In genomic region chr3:61821823-61822251, GRCh38 we compare ENCODE assay signal across 12 cellular contexts.
DNase-seq lines count a peak whose midpoint lies in the region; ATAC-seq, FAIRE-seq and TF ChIP-seq lines count a peak whose summit lies in the region.
"Had no signal": no experiment of that assay in that cellular context is flagged by ENCODE, and none has a peak within 500 bp of the region (broad histone marks: within the 10 kb centered on the region; RNA-seq: fewer than 3 reads in every experiment).

No MANE protein-coding gene starts in this region.

- BruUV-seq in GM12878 (replicated peaks; lab: Mats Ljungman, UMichigan) (no TSS peak), PC-9 (replicated peaks; lab: Mats Ljungman, UMichigan) (no TSS peak)

- 43% methylated on average over 1 of the region's 1 CpG for WGBS in GM12878 (ENCODE audit: insufficient coverage, insufficient replicate concordance, low lambda C conversion rate, missing lambda C conversion rate)

- no peaks in the 10 kb centered on the region for H3F3A ChIP-seq in PC-9 (ENCODE audit: insufficient read depth, low read depth)

- intact Hi-C loops in GM12878 (cut with micrococcal nuclease; ENCODE audit: unreplicated experiment) (no loop called here), Right ventricle myocardium superior (cut with DNase I) (no loop called here), PC-9 (cut with micrococcal nuclease; ENCODE audit: unreplicated experiment) (no loop called here)

- POLR2A ChIA-PET in HEK293T (lab: Yijun Ruan, JAX) (interaction anchor here (1.1 kb wide), 1 partner anchor 13 kb away, joined by 3 read pairs; no protein-coding TSS in a partner anchor), GM12878 (lab: Charles Lee) (interaction anchor here (0.6 to 2.4 kb wide), 4 partner anchors 10 to 141 kb away, joined by 3 to 7 read pairs (median 4); no protein-coding TSS in a partner anchor), PC-9 (lab: Charles Lee; ENCODE audit: unreplicated experiment) (no interaction called here)

- FAIRE-seq in GM12878 (lab: Jason Lieb, UNC), result no peak

- ATAC-seq in GM12878 (peak; percentile 41), Right ventricle myocardium superior (ENCODE audit: poor library complexity) (peak; percentile 52), HG03442 (IDR thresholded peaks at IDR 0.05; ENCODE audit: unreplicated experiment) (no peak)

- H3K4me1 ChIP-seq in GM12878 (ENCODE audit: control insufficient read depth, insufficient read depth, low read length) (no peaks in the 10 kb centered on the region), stomach smooth muscle (ENCODE audit: control insufficient read depth, insufficient read depth, low read length) (peaks cover 6% of the 10 kb centered on the region), PC-9 (replicated peaks; ENCODE audit: insufficient read depth) (no peaks in the 10 kb centered on the region)
- H3K4me1 ChIP-seq: Caco-2 had no signal

- no peak for TF ChIP-seq EP300 in GM12878 (IDR thresholded peaks at IDR 0.05; ENCODE audit: borderline replicate concordance in 1 of 2, control insufficient read depth in 1 of 2, low read depth in 2 of 2, low read length in 2 of 2)

- RAD21 ChIA-PET in GM12878 (lab: Charles Lee; ENCODE audit: unreplicated experiment), result interaction anchor here (0.5 to 1.2 kb wide), 5 partner anchors 17 to 260 kb away, joined by 3 to 5 read pairs (median 4); no protein-coding TSS in a partner anchor

- TF ChIP-seq CTCF in GM12878 (IDR thresholded peaks at IDR 0.05 in 2 of 3, conservative IDR thresholded peaks at IDR 0.05 in 1 of 3; ENCODE audit: control insufficient read depth in 2 of 3, extremely low read depth in 1 of 3, insufficient read depth in 1 of 3, low read depth in 3 of 3, low read length in 3 of 3) (no peak), PC-9 (conservative IDR thresholded peaks at IDR 0.05) (no peak)

- H3K36me3 ChIP-seq in GM12878 (ENCODE audit: control insufficient read depth in 2 of 2, insufficient read depth in 2 of 2, low read length in 1 of 2) (no peaks in the 10 kb centered on the region), stomach smooth muscle (ENCODE audit: control insufficient read depth in 2 of 2, insufficient read depth in 2 of 2, low read length in 2 of 2) (no peaks in the 10 kb centered on the region), PC-9 (ENCODE audit: low read depth) (no peaks in the 10 kb centered on the region)

- in situ Hi-C loops in GM12878 (cut with MboI), result no loop called here

- H3K4me3 ChIP-seq in GM12878 (no peak overlapping the region), stomach smooth muscle (ENCODE audit: low read length in 2 of 2) (no peak overlapping the region), PC-9 (no peak overlapping the region)

- CTCF ChIA-PET in HEK293T (lab: Yijun Ruan, JAX), result no interaction called here
- CTCF ChIA-PET in GM12878 (lab: Yijun Ruan, JAX), result interaction anchor here (1.2 to 1.6 kb wide), 4 partner anchors 32 to 112 kb away, joined by 3 to 5 read pairs (median 3); no protein-coding TSS in a partner anchor
- CTCF ChIA-PET in PC-9 (lab: Charles Lee), result no interaction called here

- H2AFZ ChIP-seq in GM12878 (ENCODE audit: control insufficient read depth, low read depth, low read length) (no peak overlapping the region), PC-9 (no peak overlapping the region)

- H3K9me2 ChIP-seq in PC-9 (ENCODE audit: insufficient read depth), result no peaks in the 10 kb centered on the region

- H3K4me2 ChIP-seq in GM12878 (ENCODE audit: control insufficient read depth, insufficient read depth), result no peak overlapping the region
- no peak overlapping the region for H3K4me2 ChIP-seq in PC-9

- no peaks in the 10 kb centered on the region for H3K9me3 ChIP-seq in GM12878 (replicated peaks; ENCODE audit: control insufficient read depth, insufficient read depth, low read length)
- no peaks in the 10 kb centered on the region for H3K9me3 ChIP-seq in stomach smooth muscle (ENCODE audit: control insufficient read depth in 2 of 2, low read length in 2 of 2)
- no peaks in the 10 kb centered on the region for H3K9me3 ChIP-seq in PC-9 (ENCODE audit: insufficient read depth, low read depth)
- H3K9me3 ChIP-seq: Caco-2 had no signal

- no peak overlapping the region for H3K9ac ChIP-seq in GM12878 (ENCODE audit: control insufficient read depth, insufficient read depth, low read length)
- H3K9ac ChIP-seq in stomach smooth muscle (ENCODE audit: low read length in 2 of 2), result no peak overlapping the region

- H3K27ac ChIP-seq in GM12878 (ENCODE audit: control insufficient read depth, insufficient read depth) (no peak overlapping the region), stomach smooth muscle (ENCODE audit: low read length) (peak overlapping the region; percentile 31), PC-9 (no peak overlapping the region)

- H4K20me1 ChIP-seq in GM12878 (ENCODE audit: control insufficient read depth, insufficient read depth) (no peaks in the 10 kb centered on the region), PC-9 (ENCODE audit: insufficient read depth) (no peaks in the 10 kb centered on the region)

- DNase-seq in HEK293T (ENCODE audit: extremely low spot score), result peak; percentile 19
- no peak for DNase-seq in GM12878 (ENCODE audit: low read depth, low spot score)
- DNase-seq in Right ventricle myocardium superior, result no peak
- no peak for DNase-seq in NCI-H345 (lab: John Stamatoyannopoulos, UW)
- no peak for DNase-seq in PC-9
- DNase-seq in NCI-H1092 treated with DMSO at 0.1 percent for 48 hours (lab: John Stamatoyannopoulos, UW), result no peak
- DNase-seq: activated T-cell treated with anti-CD3 and anti-CD28 coated beads, Interleukin-2, amount 50 U/mL, for 48 hours; Caco-2; NCI-H226; SHP77 had no signal

- TF ChIP-seq POLR2A in GM12878 (IDR thresholded peaks at IDR 0.05; ENCODE audit: low read depth, low read length), result no peak

- no peaks in the 10 kb centered on the region for H3K27me3 ChIP-seq in GM12878 (replicated peaks in 1 of 2; ENCODE audit: control insufficient read depth in 2 of 2, insufficient read depth in 2 of 2, low read length in 1 of 2)
- no peaks in the 10 kb centered on the region for H3K27me3 ChIP-seq in stomach smooth muscle (ENCODE audit: control insufficient read depth in 1 of 2, insufficient read depth in 2 of 2, low read length in 2 of 2)
- H3K27me3 ChIP-seq in PC-9 (ENCODE audit: insufficient read depth, low read depth), result no peaks in the 10 kb centered on the region

- H3K79me2 ChIP-seq in GM12878 (ENCODE audit: control insufficient read depth, insufficient read depth, low read length), result no peaks in the 10 kb centered on the region
- no peaks in the 10 kb centered on the region for H3K79me2 ChIP-seq in PC-9 (ENCODE audit: low read depth)

- TF ChIP-seq RAD21 in GM12878 (IDR thresholded peaks at IDR 0.05; ENCODE audit: insufficient read depth, low read depth, low read length), result no peak

- SMC1A ChIA-PET in GM12878 (lab: Charles Lee; ENCODE audit: uncharacterized antibody, unreplicated experiment), result interaction anchor here (0.8 to 3.9 kb wide), 7 partner anchors 10 to 202 kb away, joined by 3 to 15 read pairs (median 4); no protein-coding TSS in a partner anchor

TF ChIP-seq in HEK293T, 16 proteins besides CTCF, POLR2A, EP300 and RAD21:
- TF ChIP-seq ARNT (IDR thresholded peaks at IDR 0.05) (peak; percentile 91), SUZ12 (IDR thresholded peaks at IDR 0.05) (no peak), FOXM1 (IDR thresholded peaks at IDR 0.05; ENCODE audit: borderline replicate concordance) (no peak), ELF4 (IDR thresholded peaks at IDR 0.05) (no peak), PKNOX1 (IDR thresholded peaks at IDR 0.05) (peak; percentile 81), ZNF384 (IDR thresholded peaks at IDR 0.05) (no peak), SP1 (IDR thresholded peaks at IDR 0.05) (no peak), FOXA1 (IDR thresholded peaks at IDR 0.05) (no peak), HDGF (IDR thresholded peaks at IDR 0.05; ENCODE audit: borderline replicate concordance) (no peak)
TF ChIP-seq in HEK293T: peak in this region for 2.

TF ChIP-seq in GM12878, 131 proteins besides CTCF, POLR2A, EP300 and RAD21:
- no peak for TF ChIP-seq ZBTB40 (IDR thresholded peaks at IDR 0.05; ENCODE audit: borderline replicate concordance)
- no peak for TF ChIP-seq MLLT1 (IDR thresholded peaks at IDR 0.05)
- no peak for TF ChIP-seq JUND (IDR thresholded peaks at IDR 0.05; ENCODE audit: low read depth, low read length)
